In genomic region chr16:25260416-25260815, GRCh38 we compare ENCODE assay signal across 18 cellular contexts. TPM values are rescaled to one million over a fixed set of nuclear protein-coding genes. Genes with fewer than 3 reads are reported as not detected.
DNase-seq lines count a peak whose midpoint lies in the region; ATAC-seq, FAIRE-seq and TF ChIP-seq lines count a peak whose summit lies in the region.
"Had no signal": no experiment of that assay in that cellular context is flagged by ENCODE, and none has a peak within 500 bp of the region (broad histone marks: within the 10 kb centered on the region; RNA-seq: fewer than 3 reads in every experiment).

No MANE protein-coding gene starts in this region.

- H2AFZ ChIP-seq in mammary epithelial cell (ENCODE audit: low read depth, low read length) (no peak overlapping the region), endothelial cell of umbilical vein (ENCODE audit: low read depth, low read length) (no peak overlapping the region)

- H3K9me3 ChIP-seq in mammary epithelial cell (replicated peaks; ENCODE audit: insufficient read depth, low read length), result no peaks in the 10 kb centered on the region
- no peaks in the 10 kb centered on the region for H3K9me3 ChIP-seq in breast epithelium
- no peaks in the 10 kb centered on the region for H3K9me3 ChIP-seq in endothelial cell of umbilical vein (replicated peaks; ENCODE audit: control insufficient read depth, insufficient read depth, low read length)
- no peaks in the 10 kb centered on the region for H3K9me3 ChIP-seq in gastrocnemius medialis
- H3K9me3 ChIP-seq: mucosa of descending colon, neutrophil had no signal

- CTCF ChIA-PET in mammary epithelial cell (lab: Charles Lee; ENCODE audit: low non-redundant PET) (no interaction called here), endothelial cell of umbilical vein (lab: Charles Lee) (interaction anchor here (2.4 to 3.1 kb wide), 2 partner anchors 10 to 16 kb away, joined by 11 read pairs; no protein-coding TSS in a partner anchor)

- TF ChIP-seq POLR2A in breast epithelium (IDR thresholded peaks at IDR 0.05) (no peak), endothelial cell of umbilical vein (IDR thresholded peaks at IDR 0.05; ENCODE audit: low read depth, low read length) (no peak), gastrocnemius medialis (IDR thresholded peaks at IDR 0.05) (no peak)

- intact Hi-C loops in mammary epithelial cell (cut with micrococcal nuclease), result no loop called here
- intact Hi-C loops in breast epithelium (cut with DNase I; ENCODE audit: low total_unique reads), result no loop called here
- intact Hi-C loops in endothelial cell of umbilical vein (cut with micrococcal nuclease), result no loop called here
- intact Hi-C loops in gastrocnemius medialis (cut with DNase I; ENCODE audit: low total_unique reads), result no loop called here

- H3K9me1 ChIP-seq in endothelial cell of umbilical vein (replicated peaks; ENCODE audit: control insufficient read depth, extremely low read depth, insufficient read depth, low read length), result no peaks in the 10 kb centered on the region

- 78% methylated on average over 5 of the region's 5 CpGs for WGBS in mammary epithelial cell (ENCODE audit: low coverage, missing lambda C conversion rate)

- no peak for ATAC-seq in gastrocnemius medialis
- ATAC-seq in GM18517 (IDR thresholded peaks at IDR 0.05; ENCODE audit: unreplicated experiment), result no peak
- ATAC-seq: esophagus mucosa, left lobe of liver, mucosa of descending colon had no signal

- no TSS peak for BruUV-seq in mammary epithelial cell (replicated peaks; lab: Mats Ljungman, UMichigan)
- no TSS peak for BruUV-seq in endothelial cell of umbilical vein (replicated peaks; lab: Mats Ljungman, UMichigan)

- H3K27ac ChIP-seq in mammary epithelial cell (ENCODE audit: insufficient read depth, low read depth, low read length), result no peak overlapping the region
- H3K27ac ChIP-seq in breast epithelium, result no peak overlapping the region
- H3K27ac ChIP-seq in endothelial cell of umbilical vein (ENCODE audit: insufficient read depth, low read depth, low read length), result no peak overlapping the region
- peak overlapping the region; percentile 90 to 99 (median 98) for H3K27ac ChIP-seq in gastrocnemius medialis
- H3K27ac ChIP-seq: neutrophil had no signal

- dilution Hi-C loops in mammary epithelial cell (cut with HindIII; ENCODE audit: low sequenced_read_pairs), result no loop called here
- dilution Hi-C loops in endothelial cell of umbilical vein (cut with MboI; ENCODE audit: extremely low pct_ligation_motif_present, low sequenced_read_pairs), result no loop called here

- H3K27me3 ChIP-seq in mammary epithelial cell (ENCODE audit: insufficient read depth, low read length) (no peaks in the 10 kb centered on the region), breast epithelium (no peaks in the 10 kb centered on the region), endothelial cell of umbilical vein (ENCODE audit: control insufficient read depth in 2 of 2, insufficient read depth in 2 of 2, low read length in 2 of 2) (no peaks in the 10 kb centered on the region), gastrocnemius medialis (no peaks in the 10 kb centered on the region)
- H3K27me3 ChIP-seq: neutrophil had no signal

- TF ChIP-seq CTCF in mammary epithelial cell (conservative IDR thresholded peaks at IDR 0.05 in 1 of 2, IDR thresholded peaks at IDR 0.05 in 1 of 2; ENCODE audit: extremely low read depth in 1 of 2, insufficient read depth in 1 of 2, low read depth in 1 of 2, low read length in 2 of 2) (no peak), breast epithelium (IDR thresholded peaks at IDR 0.05) (no peak), endothelial cell of umbilical vein (IDR thresholded peaks at IDR 0.05; ENCODE audit: extremely low read depth in 1 of 2, insufficient read depth in 1 of 2, low read depth in 1 of 2, low read length in 2 of 2) (no peak), gastrocnemius medialis (IDR thresholded peaks at IDR 0.05 in 4 of 5, conservative IDR thresholded peaks at IDR 0.05 in 1 of 5) (no peak)

- H4K20me1 ChIP-seq in mammary epithelial cell (ENCODE audit: insufficient read depth, low read length) (peaks cover 3% of the 10 kb centered on the region), endothelial cell of umbilical vein (replicated peaks; ENCODE audit: control insufficient read depth, extremely low read depth, insufficient read depth, low read length) (peaks cover 7% of the 10 kb centered on the region)

- DNase-seq in mammary epithelial cell (peak; percentile 11), breast epithelium (ENCODE audit: low spot score in 2 of 2) (no peak), RKO (ENCODE audit: low spot score) (peak; percentile 40), endothelial cell of umbilical vein (ENCODE audit: low read depth, low spot score) (no peak), gastrocnemius medialis (no peak), NCI-H2227 (lab: John Stamatoyannopoulos, UW; ENCODE audit: unreplicated experiment) (no peak)
- DNase-seq in activated effector memory CD4-positive, alpha-beta T cell treated with Interleukin-2 at 50 U/mL for 16 hours, result no peak
- DNase-seq: activated CD4-positive, alpha-beta T cell treated with anti-CD3 and anti-CD28 coated beads, Interleukin-2, amount 50 U/mL, for 1 hour; mucosa of descending colon; NCI-H1105 treated with DMSO at 0.1 percent for 48 hours; NCI-H524 had no signal

- peaks cover 81% of the 10 kb centered on the region for H3K79me2 ChIP-seq in mammary epithelial cell (ENCODE audit: insufficient read depth, low read length)
- peaks cover 40% of the 10 kb centered on the region for H3K79me2 ChIP-seq in endothelial cell of umbilical vein (ENCODE audit: control insufficient read depth, insufficient read depth, low read length)

- in situ Hi-C loops in mammary epithelial cell (cut with MboI; ENCODE audit: low sequenced_read_pairs in 2 of 2) (loop anchor here in 1 of 2 donors (25.0 kb wide), 1 partner anchor 1852 kb away; no protein-coding TSS in a partner anchor), gastrocnemius medialis (cut with MboI; ENCODE audit: low sequenced_read_pairs in 4 of 4) (loop anchor here in 2 of 4 donors (25.0 kb wide), 1 partner anchor 723 kb away; the partner anchor contains the start of gene RBBP6 (in 2 of the 2))

- no peaks in the 10 kb centered on the region for H3K36me3 ChIP-seq in mammary epithelial cell (ENCODE audit: insufficient read depth, low read length)
- H3K36me3 ChIP-seq in breast epithelium, result no peaks in the 10 kb centered on the region
- peaks cover 0 to 2% of the 10 kb centered on the region in 2 experiments for H3K36me3 ChIP-seq in endothelial cell of umbilical vein (ENCODE audit: control insufficient read depth in 2 of 2, extremely low read depth in 1 of 2, insufficient read depth in 2 of 2, low read length in 2 of 2)
- peaks cover 0 to 4% of the 10 kb centered on the region in 2 donors for H3K36me3 ChIP-seq in gastrocnemius medialis

- H3K9ac ChIP-seq in mammary epithelial cell (ENCODE audit: insufficient read depth, low read length), result no peak overlapping the region
- no peak overlapping the region for H3K9ac ChIP-seq in endothelial cell of umbilical vein (replicated peaks; ENCODE audit: extremely low read depth, insufficient read depth, low read length)

- peak; percentile 43 for FAIRE-seq in endothelial cell of umbilical vein (lab: Jason Lieb, UNC)
- FAIRE-seq: TTC549 had no signal

- POLR2A ChIA-PET in endothelial cell of umbilical vein (lab: Charles Lee), result no interaction called here

- no peak overlapping the region for H3K4me3 ChIP-seq in mammary epithelial cell (replicated peaks in 1 of 3; ENCODE audit: insufficient read depth in 1 of 3, low read depth in 2 of 3, low read length in 3 of 3)
- no peak overlapping the region for H3K4me3 ChIP-seq in breast epithelium
- H3K4me3 ChIP-seq in endothelial cell of umbilical vein (replicated peaks in 1 of 3; ENCODE audit: insufficient read depth in 1 of 3, low read depth in 1 of 3, low read length in 3 of 3), result no peak overlapping the region
- H3K4me3 ChIP-seq in gastrocnemius medialis, result no peak overlapping the region
- H3K4me3 ChIP-seq: mucosa of descending colon had no signal

- peaks cover 11% of the 10 kb centered on the region for H3K4me1 ChIP-seq in mammary epithelial cell (ENCODE audit: insufficient read depth, low read length)
- H3K4me1 ChIP-seq in breast epithelium, result peaks cover 0 to 13% of the 10 kb centered on the region in 2 donors
- H3K4me1 ChIP-seq in endothelial cell of umbilical vein (ENCODE audit: control insufficient read depth, extremely low read depth, insufficient read depth, low read length), result peaks cover 20% of the 10 kb centered on the region
- peaks cover 35 to 45% of the 10 kb centered on the region in 2 donors for H3K4me1 ChIP-seq in gastrocnemius medialis

- H3K4me2 ChIP-seq in mammary epithelial cell (ENCODE audit: insufficient read depth, low read depth, low read length) (no peak overlapping the region), endothelial cell of umbilical vein (ENCODE audit: insufficient read depth, low read length) (no peak overlapping the region)

TF ChIP-seq in endothelial cell of umbilical vein, 7 proteins besides CTCF, POLR2A, EP300 and RAD21 (continues in another document):
- no peak for TF ChIP-seq GATA2 (IDR thresholded peaks at IDR 0.05; ENCODE audit: insufficient read depth, insufficient read length, low read depth, low read length)

RNA-seq across cellular contexts. Expression of gene ZKSCAN2, which starts 2.8 kb away (rescaled TPM):
- total RNA-seq in mammary epithelial cell (1 to 10 TPM; 6.2 to 6.4 TPM), breast epithelium (1 to 10 TPM; 3.9 to 5.0 (median 4.6) TPM), endothelial cell of umbilical vein (4.7 and 4.8 TPM in 2 replicates), gastrocnemius medialis (1 to 10 TPM; 2.9 to 6.9 (median 5.2) TPM)
- polyA plus RNA-seq in mammary epithelial cell (1.4 TPM), endothelial cell of umbilical vein (0.99 and 1.4 TPM in 2 replicates)
- polyA minus RNA-seq in mammary epithelial cell (10.7 TPM), endothelial cell of umbilical vein (6.0 and 6.7 TPM in 2 replicates)
- polyA plus RNA-seq in endothelial cell of umbilical vein (2011; cell fraction: cytosol; rRNA removed), result 1.2 and 1.5 TPM in 2 replicates
- 3.8 and 4.0 TPM in 2 replicates for polyA plus RNA-seq in endothelial cell of umbilical vein (2011; cell fraction: nucleus; rRNA removed)
- 2.7 and 3.2 TPM in 2 replicates for polyA plus RNA-seq in endothelial cell of umbilical vein (2012)
- polyA minus RNA-seq in endothelial cell of umbilical vein (2011; cell fraction: cytosol; rRNA and poly(A)+ RNA removed), result 4.4 TPM
- polyA minus RNA-seq in endothelial cell of umbilical vein (2011; cell fraction: nucleus; rRNA and poly(A)+ RNA removed), result 7.4 and 8.9 TPM in 2 replicates

RNA-seq across cellular contexts. Expression of gene AQP8, which starts 43.7 kb away (rescaled TPM):
- not detected for total RNA-seq in mammary epithelial cell
- not detected for polyA plus RNA-seq in mammary epithelial cell
- not detected for polyA minus RNA-seq in mammary epithelial cell
- total RNA-seq in breast epithelium, result 1 to 10 TPM in 1 of 3 donors, not detected in 2; 2.9 TPM
- total RNA-seq in endothelial cell of umbilical vein, result not detected in 2 replicates
- not detected in 2 replicates for polyA plus RNA-seq in endothelial cell of umbilical vein
- polyA plus RNA-seq in endothelial cell of umbilical vein (2011; cell fraction: cytosol; rRNA removed), result not detected in 2 replicates
- polyA plus RNA-seq in endothelial cell of umbilical vein (2011; cell fraction: nucleus; rRNA removed), result not detected in 2 replicates
- not detected in 2 replicates for polyA plus RNA-seq in endothelial cell of umbilical vein (2012)
- polyA minus RNA-seq in endothelial cell of umbilical vein, result not detected in 2 replicates
- not detected for polyA minus RNA-seq in endothelial cell of umbilical vein (2011; cell fraction: cytosol; rRNA and poly(A)+ RNA removed)
- not detected in 2 replicates for polyA minus RNA-seq in endothelial cell of umbilical vein (2011; cell fraction: nucleus; rRNA and poly(A)+ RNA removed)
- 1 to 10 TPM in 1 of 4 donors, not detected in 3; 1.2 TPM for total RNA-seq in gastrocnemius medialis
- total RNA-seq: cardiac septum, esophagus mucosa had no signal
- polyA plus RNA-seq: CD14-positive monocyte had no signal

Comparison
In these comparisons a context has a peak if more than half of its experiments do, and no peak if none do; other contexts are left out.
1. DNase-seq: peak in mammary epithelial cell (single experiment) and RKO (single experiment); none in breast epithelium (0 of 2), endothelial cell of umbilical vein (single experiment), gastrocnemius medialis (0 of 2), NCI-H2227 (single experiment) and activated effector memory CD4-positive, alpha-beta T cell treated with Interleukin-2 at 50 U/mL for 16 hours (single experiment).
2. H3K27ac ChIP-seq: peak in gastrocnemius medialis (4 of 4); none in mammary epithelial cell (single experiment), breast epithelium (0 of 2) and endothelial cell of umbilical vein (single experiment).